10 cellular contexts compared by ENCODE assay signal in the genomic region with DNA sequence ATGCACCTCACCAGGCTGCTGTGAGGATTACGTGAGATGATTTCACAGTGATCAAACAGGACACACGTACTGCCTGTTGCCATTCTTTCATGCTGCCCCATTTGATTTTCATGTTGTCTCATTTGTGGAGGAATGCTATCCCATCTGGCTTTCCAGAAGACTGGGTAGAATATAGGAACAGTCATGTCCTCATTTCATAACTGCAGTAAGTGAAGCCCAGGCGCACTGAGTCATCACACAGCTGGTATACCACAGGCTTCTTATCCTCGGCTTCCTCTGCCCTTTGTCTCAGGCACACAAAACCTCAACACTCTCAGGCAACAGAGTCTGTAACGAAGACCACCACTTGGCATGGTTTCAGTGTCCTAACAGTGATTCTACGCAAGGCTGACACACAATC.
DNase-seq lines count a peak whose midpoint lies in the region; ATAC-seq and TF ChIP-seq lines count a peak whose summit lies in the region.
"Had no signal": no experiment of that assay in that cellular context is flagged by ENCODE, and none has a peak within 500 bp of the region (broad histone marks: within the 10 kb centered on the region; RNA-seq: fewer than 3 reads in every experiment).

No MANE protein-coding gene starts in this region.

- in situ Hi-C loops in ACHN (cut with HindIII; ENCODE audit: low pct_ligation_motif_present, low pct_unique_long_range_greater_than_20kb, low sequenced_read_pairs), result no loop called here

- H3K9me3 ChIP-seq in WERI-Rb-1 (ENCODE audit: severe bottlenecking) (peaks cover 8% of the 10 kb centered on the region), hepatocyte (ENCODE audit: low read depth) (no peaks in the 10 kb centered on the region), esophagus muscularis mucosa (no peaks in the 10 kb centered on the region)

- H3K9me3 Mint-ChIP-seq in activated CD4-positive, alpha-beta T cell treated with anti-CD3 and anti-CD28 coated beads, Interleukin-2, amount 10 ng/mL, durations not matched to agents 24 days and 14 days, result peaks cover 5% of the 10 kb centered on the region
- H3K9me3 Mint-ChIP-seq: central memory CD8-positive, alpha-beta T cell; T-helper 1 cell treated with Interleukin-12 subunit alpha and Interleukin-12 subunit beta and Interleukin-4 antibody, amounts not matched to agents 30 μg/mL and 1 μg/mL, for 36 hours had no signal

- H3K4me3 ChIP-seq in WERI-Rb-1 (ENCODE audit: low read depth, low read length), result no peak overlapping the region
- no peak overlapping the region for H3K4me3 ChIP-seq in hepatocyte
- H3K4me3 ChIP-seq in lower leg skin (ENCODE audit: low read depth, poor library complexity, severe bottlenecking), result no peak overlapping the region
- H3K4me3 ChIP-seq in esophagus muscularis mucosa, result no peak overlapping the region

- no peaks in the 10 kb centered on the region for H3K27me3 ChIP-seq in WERI-Rb-1 (ENCODE audit: insufficient read depth, low read depth, severe bottlenecking)
- H3K27me3 ChIP-seq in hepatocyte, result no peaks in the 10 kb centered on the region
- no peaks in the 10 kb centered on the region for H3K27me3 ChIP-seq in esophagus muscularis mucosa

- H4K20me1 ChIP-seq in hepatocyte (ENCODE audit: insufficient read depth, poor library complexity, severe bottlenecking), result no peaks in the 10 kb centered on the region

- no peaks in the 10 kb centered on the region for H3K4me1 Mint-ChIP-seq in activated CD4-positive, alpha-beta T cell treated with anti-CD3 and anti-CD28 coated beads, Interleukin-2, amount 10 ng/mL, durations not matched to agents 24 days and 14 days
- H3K4me1 Mint-ChIP-seq: central memory CD8-positive, alpha-beta T cell had no signal

- peak; percentile 85 for DNase-seq in ACHN
- peak; percentile 98 for DNase-seq in HS-5 (ENCODE audit: low read depth)
- no peak for DNase-seq in WERI-Rb-1
- peak; percentile 54 for DNase-seq in hepatocyte (ENCODE audit: low spot score)
- no peak for DNase-seq in activated CD4-positive, alpha-beta T cell treated with anti-CD3 and anti-CD28 coated beads, Interleukin-2, amount 10 ng/mL, durations not matched to agents 24 days and 14 days
- no peak for DNase-seq in lower leg skin (ENCODE audit: low spot score in 2 of 2)
- no peak for DNase-seq in esophagus muscularis mucosa (ENCODE audit: extremely low spot score)

- H2AFZ ChIP-seq in hepatocyte, result no peak overlapping the region

- H3K79me2 ChIP-seq in hepatocyte, result peaks cover 21% of the 10 kb centered on the region

- 83% methylated on average over 6 of the region's 6 CpGs for WGBS in hepatocyte (ENCODE audit: low lambda C conversion rate, missing lambda C conversion rate)
- WGBS in lower leg skin, 2 donors, result 69 to 84% methylated on average over 6 of the region's 6 CpGs
- 70% methylated on average over 6 of the region's 6 CpGs for WGBS in esophagus muscularis mucosa

- TF ChIP-seq EP300 in esophagus muscularis mucosa (IDR thresholded peaks at IDR 0.05), result no peak

- no peak overlapping the region for H3K4me3 Mint-ChIP-seq in activated CD4-positive, alpha-beta T cell treated with anti-CD3 and anti-CD28 coated beads, Interleukin-2, amount 10 ng/mL, durations not matched to agents 24 days and 14 days
- H3K4me3 Mint-ChIP-seq: central memory CD8-positive, alpha-beta T cell; T-helper 1 cell treated with Interleukin-12 subunit alpha and Interleukin-12 subunit beta and Interleukin-4 antibody, amounts not matched to agents 30 μg/mL and 1 μg/mL, for 36 hours had no signal

- H3K27ac ChIP-seq in WERI-Rb-1, result peak overlapping the region; percentile 17; the same call in 1 of the 2 replicates
- peak overlapping the region; percentile 61 for H3K27ac ChIP-seq in hepatocyte
- H3K27ac ChIP-seq in esophagus muscularis mucosa (replicated peaks in 1 of 4), result no peak overlapping the region

- no peak for TF ChIP-seq CTCF in WERI-Rb-1 (IDR thresholded peaks at IDR 0.05; ENCODE audit: low read depth, low read length)
- TF ChIP-seq CTCF in hepatocyte (IDR thresholded peaks at IDR 0.05; ENCODE audit: poor library complexity), result no peak
- no peak for TF ChIP-seq CTCF in lower leg skin (IDR thresholded peaks at IDR 0.05)
- TF ChIP-seq CTCF in esophagus muscularis mucosa (IDR thresholded peaks at IDR 0.05), result no peak

- ATAC-seq in GM18909 (IDR thresholded peaks at IDR 0.05; ENCODE audit: poor library complexity, unreplicated experiment), result no peak

- TF ChIP-seq POLR2A in lower leg skin (IDR thresholded peaks at IDR 0.05), result no peak
- TF ChIP-seq POLR2A in esophagus muscularis mucosa (IDR thresholded peaks at IDR 0.05; ENCODE audit: low read depth), result no peak

- H3K36me3 Mint-ChIP-seq in activated CD4-positive, alpha-beta T cell treated with anti-CD3 and anti-CD28 coated beads, Interleukin-2, amount 10 ng/mL, durations not matched to agents 24 days and 14 days (ENCODE audit: low read depth), result no peaks in the 10 kb centered on the region

- peaks cover 4% of the 10 kb centered on the region for H3K27me3 Mint-ChIP-seq in activated CD4-positive, alpha-beta T cell treated with anti-CD3 and anti-CD28 coated beads, Interleukin-2, amount 10 ng/mL, durations not matched to agents 24 days and 14 days

- peaks cover 4% of the 10 kb centered on the region; the same call in 1 of the 2 replicates for H3K36me3 ChIP-seq in WERI-Rb-1
- H3K36me3 ChIP-seq in hepatocyte (replicated peaks; ENCODE audit: insufficient read depth, low read depth), result no peaks in the 10 kb centered on the region
- H3K36me3 ChIP-seq in esophagus muscularis mucosa, result no peaks in the 10 kb centered on the region

- no peak overlapping the region for H3K4me2 ChIP-seq in hepatocyte

- no peaks in the 10 kb centered on the region for H3K9me2 ChIP-seq in hepatocyte (replicated peaks; ENCODE audit: insufficient read depth)

- H3K27ac Mint-ChIP-seq in activated CD4-positive, alpha-beta T cell treated with anti-CD3 and anti-CD28 coated beads, Interleukin-2, amount 10 ng/mL, durations not matched to agents 24 days and 14 days, result no peak overlapping the region
- H3K27ac Mint-ChIP-seq: T-helper 1 cell treated with Interleukin-12 subunit alpha and Interleukin-12 subunit beta and Interleukin-4 antibody, amounts not matched to agents 30 μg/mL and 1 μg/mL, for 36 hours had no signal

- H3K4me1 ChIP-seq in hepatocyte (ENCODE audit: insufficient read depth) (peaks cover 25% of the 10 kb centered on the region), esophagus muscularis mucosa (peaks cover 12 to 36% (median 31%) of the 10 kb centered on the region in 4 donors)

- intact Hi-C loops in activated CD4-positive, alpha-beta T cell treated with anti-CD3 and anti-CD28 coated beads, Interleukin-2, amount 10 ng/mL, durations not matched to agents 24 days and 14 days (cut with micrococcal nuclease), result no loop called here
- intact Hi-C loops in lower leg skin (cut with DNase I; ENCODE audit: low total_unique reads) (no loop called here), esophagus muscularis mucosa (cut with DNase I) (no loop called here)

Comparison
In these comparisons a context has a peak if more than half of its experiments do, and no peak if none do; other contexts are left out.
1. DNase-seq: peak in ACHN (single experiment), HS-5 (single experiment) and hepatocyte (single experiment); none in WERI-Rb-1 (single experiment), activated CD4-positive, alpha-beta T cell treated with anti-CD3 and anti-CD28 coated beads, Interleukin-2, amount 10 ng/mL, durations not matched to agents 24 days and 14 days (single experiment), lower leg skin (0 of 2) and esophagus muscularis mucosa (single experiment).
2. H3K27ac ChIP-seq: peak in WERI-Rb-1 (single experiment) and hepatocyte (single experiment); none in esophagus muscularis mucosa (0 of 4).